Comparison of ENCODE assay signal across 7 cellular contexts in the genomic region with DNA sequence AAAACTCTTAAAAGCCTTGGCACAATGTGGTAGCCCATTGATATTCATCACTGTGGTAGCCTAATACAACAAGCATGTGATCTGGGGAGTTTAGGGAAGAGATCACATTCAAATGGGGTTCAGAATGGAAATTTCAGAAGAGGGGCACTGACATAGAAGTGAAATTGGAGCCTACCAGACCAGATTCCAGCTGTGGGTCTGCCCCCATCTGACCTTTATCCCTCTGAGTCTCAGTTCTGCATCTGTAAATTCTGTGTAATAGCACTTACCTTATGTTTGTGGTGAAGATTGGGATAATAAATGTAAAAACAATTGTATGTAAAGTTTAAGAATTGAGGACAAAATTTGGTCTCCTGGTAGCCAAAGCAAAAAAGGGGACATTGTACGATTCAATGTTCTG.
"Had no signal": no experiment of that assay in that cellular context is flagged by ENCODE, and none has a peak within 500 bp of the region (broad histone marks: within the 10 kb centered on the region; RNA-seq: fewer than 3 reads in every experiment).

No MANE protein-coding gene starts in this region.

- H3K27me3 Mint-ChIP-seq: IgD-negative memory B cell had no signal

- H3K4me3 ChIP-seq: K562 had no signal

- ATAC-seq: HepG2, K562 had no signal

- H3K36me3 Mint-ChIP-seq: IgD-negative memory B cell had no signal

- H3K4me3 Mint-ChIP-seq: IgD-negative memory B cell had no signal

- DNase-seq: IMR-90, KBM-7 had no signal

- H3K4me1 Mint-ChIP-seq: IgD-negative memory B cell had no signal

- H3K27ac ChIP-seq: HL-60 had no signal

- FAIRE-seq: HepG2, HTR-8/SVneo, K562 had no signal
